19 cellular contexts compared by ENCODE assay signal in the genomic region with DNA sequence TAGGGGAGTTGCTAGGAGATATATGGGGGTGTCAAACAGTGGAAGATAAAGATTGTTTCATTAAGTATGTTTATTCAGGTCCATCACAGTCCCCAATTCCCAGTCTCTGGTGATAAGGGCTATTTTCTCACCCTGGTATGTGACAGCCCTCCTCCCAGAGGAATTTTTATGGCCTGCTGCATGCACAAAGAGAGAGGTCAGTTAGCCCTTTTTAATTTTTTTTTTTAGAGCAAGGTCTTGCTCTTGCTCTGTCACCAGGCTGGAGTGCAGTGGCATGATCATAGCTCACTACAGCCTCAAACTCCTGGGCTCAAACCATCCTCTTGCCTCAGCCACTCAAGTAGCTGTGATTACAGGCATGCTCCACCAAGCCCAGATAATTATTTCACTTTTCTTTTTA. TPM values are rescaled to one million over a fixed set of nuclear protein-coding genes. Genes with fewer than 3 reads are reported as not detected.
DNase-seq lines count a peak whose midpoint lies in the region; ATAC-seq and TF ChIP-seq lines count a peak whose summit lies in the region.
"Had no signal": no experiment of that assay in that cellular context is flagged by ENCODE, and none has a peak within 500 bp of the region (broad histone marks: within the 10 kb centered on the region; RNA-seq: fewer than 3 reads in every experiment).

No MANE protein-coding gene starts in this region.

- H3K27ac Mint-ChIP-seq in activated T-helper 17 cell treated with anti-CD3 and anti-CD28 coated beads, Interleukin-2, amount 50 U/mL, for 72 hours, result peak overlapping the region; percentile 67
- H3K27ac Mint-ChIP-seq in stimulated activated memory B cell treated with anti-CD40 and anti-IgM and Interleukin-4, amounts not matched to agents 10 μg/mL and 1 μg/mL and 100 μg/mL, for 72 hours, result peak overlapping the region; percentile 22
- H3K27ac Mint-ChIP-seq: activated CD4-positive, alpha-beta T cell treated with anti-CD3 and anti-CD28 coated beads, Interleukin-2, amount 10 ng/mL, durations not matched to agents 24 days and 14 days; activated naive CD4-positive, alpha-beta T cell treated with anti-CD3 and anti-CD28 coated beads, Interleukin-2, amount 10 ng/mL, durations not matched to agents 7 days and 5 days had no signal

- H2BK15ac ChIP-seq in mesenchymal stem cell (ENCODE audit: low read depth, poor library complexity, severe bottlenecking), result no peak overlapping the region

- H2BK12ac ChIP-seq in mesenchymal stem cell (ENCODE audit: low read length in 2 of 2), result no peak overlapping the region

- no peaks in the 10 kb centered on the region for H3K79me1 ChIP-seq in mesenchymal stem cell (replicated peaks; ENCODE audit: low read length, poor library complexity, severe bottlenecking)

- peak; percentile 74 for ATAC-seq in Right ventricle myocardium inferior
- no peak for ATAC-seq in activated T-helper 17 cell treated with anti-CD3 and anti-CD28 coated beads, Interleukin-2, amount 50 U/mL, for 72 hours (replicated peaks)
- ATAC-seq in stimulated activated memory B cell treated with anti-CD40 and anti-IgM and Interleukin-4, amounts not matched to agents 10 μg/mL and 1 μg/mL and 100 μg/mL, for 72 hours, result no peak
- ATAC-seq in HG03159 (IDR thresholded peaks at IDR 0.05; ENCODE audit: unreplicated experiment), result no peak
- ATAC-seq: mucosa of descending colon had no signal

- H3K9me3 ChIP-seq in right atrium auricular region, result no peaks in the 10 kb centered on the region
- H3K9me3 ChIP-seq in hepatocyte (ENCODE audit: low read depth), result no peaks in the 10 kb centered on the region
- H3K9me3 ChIP-seq in mesenchymal stem cell (ENCODE audit: control insufficient read depth, low read length), result no peaks in the 10 kb centered on the region
- H3K9me3 ChIP-seq: mucosa of descending colon, upper lobe of left lung had no signal

- H3K18ac ChIP-seq in mesenchymal stem cell (ENCODE audit: low read depth in 1 of 2, low read length in 2 of 2), result no peak overlapping the region

- no peaks in the 10 kb centered on the region for H3K9me2 ChIP-seq in hepatocyte (replicated peaks; ENCODE audit: insufficient read depth)

- H3K27me3 Mint-ChIP-seq in activated T-helper 17 cell treated with anti-CD3 and anti-CD28 coated beads, Interleukin-2, amount 50 U/mL, for 72 hours, result no peaks in the 10 kb centered on the region
- H3K27me3 Mint-ChIP-seq in stimulated activated memory B cell treated with anti-CD40 and anti-IgM and Interleukin-4, amounts not matched to agents 10 μg/mL and 1 μg/mL and 100 μg/mL, for 72 hours, result no peaks in the 10 kb centered on the region
- H3K27me3 Mint-ChIP-seq: activated CD4-positive, alpha-beta T cell treated with anti-CD3 and anti-CD28 coated beads, Interleukin-2, amount 10 ng/mL, durations not matched to agents 24 days and 14 days; activated naive CD4-positive, alpha-beta T cell treated with anti-CD3 and anti-CD28 coated beads, Interleukin-2, amount 10 ng/mL, durations not matched to agents 7 days and 5 days had no signal

- H2AFZ ChIP-seq in hepatocyte (no peak overlapping the region), mesenchymal stem cell (ENCODE audit: low read depth, low read length) (no peak overlapping the region)

- peaks cover 4% of the 10 kb centered on the region for H3K9me3 Mint-ChIP-seq in activated T-helper 17 cell treated with anti-CD3 and anti-CD28 coated beads, Interleukin-2, amount 50 U/mL, for 72 hours
- peaks cover 5% of the 10 kb centered on the region for H3K9me3 Mint-ChIP-seq in stimulated activated memory B cell treated with anti-CD40 and anti-IgM and Interleukin-4, amounts not matched to agents 10 μg/mL and 1 μg/mL and 100 μg/mL, for 72 hours
- H3K9me3 Mint-ChIP-seq: activated CD4-positive, alpha-beta T cell treated with anti-CD3 and anti-CD28 coated beads, Interleukin-2, amount 10 ng/mL, durations not matched to agents 24 days and 14 days had no signal

- peaks cover 4% of the 10 kb centered on the region for H3K4me1 Mint-ChIP-seq in activated T-helper 17 cell treated with anti-CD3 and anti-CD28 coated beads, Interleukin-2, amount 50 U/mL, for 72 hours
- H3K4me1 Mint-ChIP-seq in stimulated activated memory B cell treated with anti-CD40 and anti-IgM and Interleukin-4, amounts not matched to agents 10 μg/mL and 1 μg/mL and 100 μg/mL, for 72 hours, result peaks cover 17% of the 10 kb centered on the region

- no peak overlapping the region for H3K23ac ChIP-seq in mesenchymal stem cell (ENCODE audit: low read length in 2 of 2)

- H2AK5ac ChIP-seq in mesenchymal stem cell (ENCODE audit: low read length, severe bottlenecking), result no peak overlapping the region

- H2BK5ac ChIP-seq in mesenchymal stem cell (ENCODE audit: low read depth, low read length, poor library complexity, severe bottlenecking), result no peak overlapping the region

- H3K27me3 ChIP-seq in right atrium auricular region, result no peaks in the 10 kb centered on the region
- no peaks in the 10 kb centered on the region for H3K27me3 ChIP-seq in hepatocyte
- H3K27me3 ChIP-seq in mesenchymal stem cell (ENCODE audit: control insufficient read depth in 1 of 2, insufficient read depth in 1 of 2, low read length in 2 of 2), result no peaks in the 10 kb centered on the region
- H3K27me3 ChIP-seq: upper lobe of left lung had no signal

- H4K20me1 ChIP-seq in hepatocyte (ENCODE audit: insufficient read depth, poor library complexity, severe bottlenecking), result no peaks in the 10 kb centered on the region

- H3K27ac ChIP-seq in right atrium auricular region (peak overlapping the region in 1 of 2 donors; percentile 81), hepatocyte (peak overlapping the region; percentile 72), mesenchymal stem cell (ENCODE audit: low read length, poor library complexity, severe bottlenecking) (no peak overlapping the region)
- H3K27ac ChIP-seq: upper lobe of left lung had no signal

- intact Hi-C loops in Right ventricle myocardium inferior (cut with DNase I), result no loop called here

- no peak overlapping the region for H3K14ac ChIP-seq in mesenchymal stem cell (ENCODE audit: low read length in 2 of 2)

- H4K91ac ChIP-seq in mesenchymal stem cell (ENCODE audit: low read length), result no peak overlapping the region

- H3K4me3 ChIP-seq in right atrium auricular region (no peak overlapping the region), hepatocyte (no peak overlapping the region), mesenchymal stem cell (ENCODE audit: insufficient read depth in 1 of 2, low read depth in 1 of 2, low read length in 2 of 2) (no peak overlapping the region)
- H3K4me3 ChIP-seq: mucosa of descending colon, smooth muscle cell, upper lobe of left lung had no signal

- H4K8ac ChIP-seq in mesenchymal stem cell (ENCODE audit: low read length), result no peak overlapping the region

- peaks cover 0 to 5% of the 10 kb centered on the region in 2 donors for H3K4me1 ChIP-seq in right atrium auricular region
- peaks cover 11% of the 10 kb centered on the region for H3K4me1 ChIP-seq in hepatocyte (ENCODE audit: insufficient read depth)
- H3K4me1 ChIP-seq in mesenchymal stem cell (ENCODE audit: control insufficient read depth, insufficient read depth, low read depth, low read length), result no peaks in the 10 kb centered on the region
- H3K4me1 ChIP-seq: upper lobe of left lung had no signal

- H3K9ac ChIP-seq in mesenchymal stem cell (ENCODE audit: low read length), result no peak overlapping the region

- H3K4me2 ChIP-seq in hepatocyte (no peak overlapping the region), mesenchymal stem cell (ENCODE audit: low read length, poor library complexity, severe bottlenecking) (no peak overlapping the region)
- H3K4me2 ChIP-seq: smooth muscle cell had no signal

- no peak overlapping the region for H3K4ac ChIP-seq in mesenchymal stem cell (ENCODE audit: low read depth in 1 of 2, low read length in 2 of 2)

- DNase-seq in Right ventricle myocardium inferior (ENCODE audit: missing footprints) (no peak), right atrium auricular region (ENCODE audit: low spot score) (no peak), hepatocyte (ENCODE audit: low spot score) (peak; percentile 45), DMS153 treated with DMSO at 0.1 percent for 48 hours (lab: John Stamatoyannopoulos, UW; ENCODE audit: unreplicated experiment) (no peak), mesenchymal stem cell (no peak)
- DNase-seq: activated CD4-positive, alpha-beta T cell treated with anti-CD3 and anti-CD28 coated beads, Interleukin-2, amount 10 ng/mL, durations not matched to agents 24 days and 14 days; activated naive CD4-positive, alpha-beta T cell treated with anti-CD3 and anti-CD28 coated beads, Interleukin-2, amount 10 ng/mL, durations not matched to agents 7 days and 5 days; kidney; mucosa of descending colon; NCI-H2227 treated with DMSO at 0.1 percent for 48 hours; NK-92 treated with Interleukin-12 subunit alpha and Interleukin-12 subunit beta, amount 100 ng/mL, for 24 hours; SHP77 treated with DMSO at 0.1 percent for 48 hours; stimulated activated naive CD4-positive, alpha-beta T cell; upper lobe of left lung had no signal

- peak overlapping the region; percentile 53 for H3K4me3 Mint-ChIP-seq in activated T-helper 17 cell treated with anti-CD3 and anti-CD28 coated beads, Interleukin-2, amount 50 U/mL, for 72 hours
- H3K4me3 Mint-ChIP-seq in stimulated activated memory B cell treated with anti-CD40 and anti-IgM and Interleukin-4, amounts not matched to agents 10 μg/mL and 1 μg/mL and 100 μg/mL, for 72 hours, result no peak overlapping the region
- H3K4me3 Mint-ChIP-seq: activated naive CD4-positive, alpha-beta T cell treated with anti-CD3 and anti-CD28 coated beads, Interleukin-2, amount 10 ng/mL, durations not matched to agents 7 days and 5 days; CD14-positive monocyte had no signal

- H3K36me3 ChIP-seq in right atrium auricular region (no peaks in the 10 kb centered on the region), hepatocyte (replicated peaks; ENCODE audit: insufficient read depth, low read depth) (no peaks in the 10 kb centered on the region), mesenchymal stem cell (ENCODE audit: control insufficient read depth in 1 of 2, insufficient read depth in 2 of 2, low read depth in 1 of 2, low read length in 2 of 2) (no peaks in the 10 kb centered on the region)
- H3K36me3 ChIP-seq: upper lobe of left lung had no signal

- TF ChIP-seq CTCF in right atrium auricular region (IDR thresholded peaks at IDR 0.05) (no peak), hepatocyte (IDR thresholded peaks at IDR 0.05; ENCODE audit: poor library complexity) (no peak)

- H3K79me2 ChIP-seq in hepatocyte, result no peaks in the 10 kb centered on the region

- no peaks in the 10 kb centered on the region for H3K36me3 Mint-ChIP-seq in activated T-helper 17 cell treated with anti-CD3 and anti-CD28 coated beads, Interleukin-2, amount 50 U/mL, for 72 hours (ENCODE audit: low read depth)
- H3K36me3 Mint-ChIP-seq in stimulated activated memory B cell treated with anti-CD40 and anti-IgM and Interleukin-4, amounts not matched to agents 10 μg/mL and 1 μg/mL and 100 μg/mL, for 72 hours, result peaks cover 5% of the 10 kb centered on the region
- H3K36me3 Mint-ChIP-seq: CD14-positive monocyte had no signal

- no peak overlapping the region for H2BK120ac ChIP-seq in mesenchymal stem cell (ENCODE audit: low read depth, low read length)

RNA-seq across cellular contexts. Expression of a gene that starts 53.6 kb away (rescaled TPM):
- total RNA-seq in Right ventricle myocardium inferior (43.0 TPM), right atrium auricular region (10 to 100 TPM; 22.6 to 32.7 TPM), hepatocyte (54.5 and 68.7 TPM in 2 replicates)
- total RNA-seq in activated T-helper 17 cell treated with anti-CD3 and anti-CD28 coated beads, Interleukin-2, amount 50 U/mL, for 72 hours, result 10 to 100 TPM; 23.7 to 25.8 TPM
- polyA plus RNA-seq in hepatocyte, result 49.1 and 58.3 TPM in 2 replicates
- polyA plus RNA-seq in mesenchymal stem cell (2013, experiment 1 of 2), result 4.7 TPM
- 4.7 TPM for polyA plus RNA-seq in mesenchymal stem cell (2013, experiment 2 of 2)
